Comparison of ENCODE assay signal across 13 cellular contexts in the genomic region with DNA sequence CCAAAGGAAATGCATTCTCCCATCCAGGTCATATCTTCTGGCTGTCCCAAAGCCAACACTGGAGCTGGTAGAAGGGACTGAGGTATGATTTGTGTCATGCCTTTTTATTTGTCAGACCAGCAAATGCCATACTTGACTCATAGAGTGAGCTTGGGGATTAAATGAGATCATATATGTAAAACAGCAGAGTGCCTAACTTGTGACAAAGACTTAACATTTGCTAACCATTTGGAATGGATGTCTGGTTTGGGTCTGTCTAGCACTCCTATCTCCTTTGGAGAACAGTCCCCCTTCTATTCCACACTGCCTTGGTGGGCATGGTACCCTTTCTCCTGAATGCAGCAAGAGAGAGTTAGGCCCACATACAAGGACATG.
DNase-seq lines count a peak whose midpoint lies in the region; ATAC-seq and TF ChIP-seq lines count a peak whose summit lies in the region.
"Had no signal": no experiment of that assay in that cellular context is flagged by ENCODE, and none has a peak within 500 bp of the region (broad histone marks: within the 10 kb centered on the region; RNA-seq: fewer than 3 reads in every experiment).

No MANE protein-coding gene starts in this region.

- intact Hi-C loops in Right ventricle myocardium inferior (cut with DNase I) = no loop called here

- no peaks in the 10 kb centered on the region for H3K36me3 ChIP-seq in Peyer's patch
- H3K36me3 ChIP-seq: gastrocnemius medialis, suprapubic skin had no signal

- no peaks in the 10 kb centered on the region for H3K27me3 ChIP-seq in Peyer's patch
- H3K27me3 ChIP-seq: gastrocnemius medialis, suprapubic skin had no signal

- DNase-seq in GM12865 (ENCODE audit: low read depth) (peak; percentile 53), Peyer's patch (no peak), NCI-H187 treated with DMSO at 0.1 percent for 48 hours (lab: John Stamatoyannopoulos, UW) (no peak), NCI-H1417 treated with DMSO at 0.1 percent for 48 hours (lab: John Stamatoyannopoulos, UW) (no peak), Right ventricle myocardium inferior (ENCODE audit: missing footprints) (no peak)
- DNase-seq: cortex of kidney, gastrocnemius medialis, NCI-H526 treated with DMSO at 0.1 percent for 48 hours, nucleus accumbens had no signal

- H3K4me1 ChIP-seq in Peyer's patch = peaks cover 0 to 18% (median 11%) of the 10 kb centered on the region in 4 donors

- no peak for TF ChIP-seq POLR2A in Peyer's patch (IDR thresholded peaks at IDR 0.05)

- ATAC-seq in GM21526 (IDR thresholded peaks at IDR 0.05; ENCODE audit: low FRiP score, unreplicated experiment) (peak; percentile 2), esophagus mucosa (peak; percentile 62), HG02840 (IDR thresholded peaks at IDR 0.05; ENCODE audit: low FRiP score, unreplicated experiment) (no peak), Right ventricle myocardium inferior (no peak)
- ATAC-seq: gastrocnemius medialis had no signal

- H3K27ac ChIP-seq in Peyer's patch = peak overlapping the region; percentile 2 to 73 (median 16)
- H3K27ac ChIP-seq: gastrocnemius medialis, suprapubic skin had no signal

- no peaks in the 10 kb centered on the region for H3K9me3 ChIP-seq in Peyer's patch
- H3K9me3 ChIP-seq: gastrocnemius medialis, suprapubic skin had no signal

- H3K4me3 ChIP-seq in GM12865 (ENCODE audit: low read depth, low read length) (no peak overlapping the region), Peyer's patch (no peak overlapping the region)
- H3K4me3 ChIP-seq: gastrocnemius medialis, suprapubic skin had no signal

- TF ChIP-seq CTCF in GM12865 (IDR thresholded peaks at IDR 0.05; ENCODE audit: insufficient read depth, low read depth, low read length, missing control alignments) (no peak), Peyer's patch (IDR thresholded peaks at IDR 0.05) (no peak)

Comparison
In these comparisons a context has a peak if more than half of its experiments do, and no peak if none do; other contexts are left out.
1. ATAC-seq: peak in GM21526 (single experiment) and esophagus mucosa (single experiment); none in HG02840 (single experiment) and Right ventricle myocardium inferior (single experiment).